ENCODE assay signal across 7 cellular contexts in the genomic region with DNA sequence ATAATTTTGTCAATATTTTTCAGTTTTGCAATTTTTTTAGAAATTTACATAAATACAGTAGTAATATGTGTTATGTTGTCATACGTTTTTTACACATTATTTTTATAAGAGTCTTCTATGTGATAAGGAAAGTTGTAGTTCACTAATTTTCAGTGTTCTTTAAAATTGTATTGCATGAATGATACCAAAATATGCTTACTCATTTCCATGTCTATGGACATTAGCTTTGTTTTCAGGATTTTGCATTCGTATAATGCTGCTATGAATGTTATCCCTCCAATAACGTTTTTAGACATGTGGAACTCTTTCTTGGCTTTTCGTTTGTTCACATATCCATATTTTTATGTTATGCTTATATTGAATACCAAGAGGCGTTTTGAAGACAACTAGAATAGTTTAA.
"Had no signal": no experiment of that assay in that cellular context is flagged by ENCODE, and none has a peak within 500 bp of the region (broad histone marks: within the 10 kb centered on the region; RNA-seq: fewer than 3 reads in every experiment).

No MANE protein-coding gene starts in this region.

- H3K4me3 ChIP-seq: GM23248, HAP-1 had no signal

- H3K9ac ChIP-seq: GM23248 had no signal

- H3K36me3 ChIP-seq: HAP-1 had no signal

- H2AFZ ChIP-seq: GM23248 had no signal

- ATAC-seq: HepG2 had no signal

- H3K9me3 ChIP-seq: HAP-1 had no signal

- H3K27ac ChIP-seq: GM23248, HL-60 had no signal

- FAIRE-seq: H1, HepG2 had no signal

- DNase-seq: GM23248, H7, KG1 had no signal
